Comparison of ENCODE assay signal across 32 cellular contexts in the genomic region with DNA sequence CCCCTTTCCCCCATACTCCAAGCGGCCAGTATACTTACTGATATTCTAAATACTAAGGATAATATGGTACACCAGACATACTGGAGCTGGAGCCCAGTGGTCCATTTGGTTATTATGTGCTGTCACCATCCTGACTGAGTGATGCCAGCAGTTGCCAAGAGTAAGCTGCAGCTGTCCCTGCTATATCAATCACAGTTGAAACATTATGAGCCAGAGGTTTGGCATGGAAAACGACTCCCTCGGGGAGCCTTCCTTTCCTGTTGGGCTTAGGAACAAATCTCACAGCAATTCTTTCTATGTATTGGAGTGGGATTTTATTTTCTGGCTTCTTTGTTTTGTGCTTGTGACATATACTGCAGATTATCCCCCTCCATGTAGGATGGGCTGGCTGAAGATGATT. TPM values are rescaled to one million over a fixed set of nuclear protein-coding genes. Genes with fewer than 3 reads are reported as not detected.
"Had no signal": no experiment of that assay in that cellular context is flagged by ENCODE, and none has a peak within 500 bp of the region (broad histone marks: within the 10 kb centered on the region; RNA-seq: fewer than 3 reads in every experiment).

No MANE protein-coding gene starts in this region.

- H3K27ac ChIP-seq: body of pancreas, cardiac muscle cell, foreskin keratinocyte, hepatocyte, neutrophil, ovary, prostate gland, right atrium auricular region, skin epidermis, suprapubic skin, tibial nerve, WERI-Rb-1 had no signal

- H3K4me3 ChIP-seq: body of pancreas, cardiac muscle cell, hepatocyte, ovary, prostate gland, right atrium auricular region, skin epidermis, suprapubic skin, tibial nerve had no signal

- DNase-seq: activated CD4-positive, alpha-beta T cell treated with anti-CD3 and anti-CD28 coated beads, Interleukin-2, amount 50 U/mL, for 1 hour; activated CD4-positive, CD25-positive, alpha-beta regulatory T cell treated with anti-CD3 and anti-CD28 coated beads, Interleukin-2, amount 50 U/mL, for 72 hours; activated CD8-positive, alpha-beta T cell treated with anti-CD3 and anti-CD28 coated beads, Interleukin-2, amount 10 ng/mL, durations not matched to agents 7 days and 5 days; activated gamma-delta T cell; anterior cingulate cortex; body of pancreas; cortex of kidney; foreskin keratinocyte; glutamatergic neuron; immature natural killer cell; mammary epithelial cell; ovary; stimulated activated CD4-positive, alpha-beta T cell treated with anti-CD3 and anti-CD28 coated beads, Interleukin-1b, Interleukin-23, amount 100 ng/mL, for 48 hours; WERI-Rb-1 had no signal

- H3K36me3 Mint-ChIP-seq: immature natural killer cell; mesothelial cell of epicardium; natural killer cell treated with Interleukin-12 subunit alpha and Interleukin-12 subunit beta and Interleukin-15 and Interleukin-18, amount 100 ng/mL, for 72 hours had no signal

- H3K36me3 ChIP-seq: neutrophil, ovary, prostate gland, suprapubic skin, tibial nerve had no signal

- H3K4me3 Mint-ChIP-seq: activated CD8-positive, alpha-beta T cell treated with anti-CD3 and anti-CD28 coated beads, Interleukin-2, amount 10 ng/mL, durations not matched to agents 7 days and 5 days; activated naive CD4-positive, alpha-beta T cell treated with anti-CD3 and anti-CD28 coated beads, Interleukin-2, amount 50 U/mL, for 24 hours; activated T-helper 1 cell treated with anti-CD3 and anti-CD28 coated beads, Interleukin-12 subunit alpha, Interleukin-12 subunit beta, Interleukin-2, Interleukin-4 antibody, amounts not matched to agents 30 ng/mL and 10 ng/mL and 1 ng/mL, durations not matched to agents 14 hours and 24 hours and 36 hours; immature natural killer cell; mesothelial cell of epicardium; natural killer cell treated with Interleukin-12 subunit alpha and Interleukin-12 subunit beta and Interleukin-15 and Interleukin-18, amount 100 ng/mL, for 72 hours; stimulated activated naive CD8-positive, alpha-beta T cell treated with anti-CD3 and anti-CD28 coated beads, Interleukin-15, Interleukin-2, amounts not matched to agents 100 ng/mL and 50 ng/mL, for 24 hours; T-helper 2 cell treated with Interferon-gamma antibody and Interleukin-4, amounts not matched to agents 5 μg/mL and 100 μg/mL, for 36 hours had no signal

- H3K9me3 Mint-ChIP-seq: activated naive CD4-positive, alpha-beta T cell treated with anti-CD3 and anti-CD28 coated beads, Interleukin-2, amount 50 U/mL, for 24 hours; activated T-helper 1 cell treated with anti-CD3 and anti-CD28 coated beads, Interleukin-12 subunit alpha, Interleukin-12 subunit beta, Interleukin-2, Interleukin-4 antibody, amounts not matched to agents 30 ng/mL and 10 ng/mL and 1 ng/mL, durations not matched to agents 14 hours and 24 hours and 36 hours; immature natural killer cell; mesothelial cell of epicardium; natural killer cell treated with Interleukin-12 subunit alpha and Interleukin-12 subunit beta and Interleukin-15 and Interleukin-18, amount 100 ng/mL, for 72 hours; stimulated activated naive CD8-positive, alpha-beta T cell treated with anti-CD3 and anti-CD28 coated beads, Interleukin-15, Interleukin-2, amounts not matched to agents 100 ng/mL and 50 ng/mL, for 24 hours; T-helper 2 cell treated with Interferon-gamma antibody and Interleukin-4, amounts not matched to agents 5 μg/mL and 100 μg/mL, for 36 hours had no signal

- H3K4me2 ChIP-seq: hepatocyte had no signal

- ATAC-seq: activated CD8-positive, alpha-beta T cell treated with anti-CD3 and anti-CD28 coated beads, Interleukin-2, amount 10 ng/mL, durations not matched to agents 7 days and 5 days; body of pancreas; foreskin keratinocyte; left lobe of liver; natural killer cell treated with Interleukin-12 subunit alpha and Interleukin-12 subunit beta and Interleukin-15 and Interleukin-18, amount 100 ng/mL, for 72 hours had no signal

- H3K27me3 Mint-ChIP-seq: activated naive CD4-positive, alpha-beta T cell treated with anti-CD3 and anti-CD28 coated beads, Interleukin-2, amount 50 U/mL, for 24 hours; natural killer cell treated with Interleukin-12 subunit alpha and Interleukin-12 subunit beta and Interleukin-15 and Interleukin-18, amount 100 ng/mL, for 72 hours; stimulated activated naive CD8-positive, alpha-beta T cell treated with anti-CD3 and anti-CD28 coated beads, Interleukin-15, Interleukin-2, amounts not matched to agents 100 ng/mL and 50 ng/mL, for 24 hours had no signal

- H3K27ac Mint-ChIP-seq: activated CD8-positive, alpha-beta T cell treated with anti-CD3 and anti-CD28 coated beads, Interleukin-2, amount 10 ng/mL, durations not matched to agents 7 days and 5 days; activated naive CD4-positive, alpha-beta T cell treated with anti-CD3 and anti-CD28 coated beads, Interleukin-2, amount 50 U/mL, for 24 hours; activated T-helper 1 cell treated with anti-CD3 and anti-CD28 coated beads, Interleukin-12 subunit alpha, Interleukin-12 subunit beta, Interleukin-2, Interleukin-4 antibody, amounts not matched to agents 30 ng/mL and 10 ng/mL and 1 ng/mL, durations not matched to agents 14 hours and 24 hours and 36 hours; mesothelial cell of epicardium; natural killer cell treated with Interleukin-12 subunit alpha and Interleukin-12 subunit beta and Interleukin-15 and Interleukin-18, amount 100 ng/mL, for 72 hours; stimulated activated naive CD8-positive, alpha-beta T cell treated with anti-CD3 and anti-CD28 coated beads, Interleukin-15, Interleukin-2, amounts not matched to agents 100 ng/mL and 50 ng/mL, for 24 hours; T-helper 2 cell treated with Interferon-gamma antibody and Interleukin-4, amounts not matched to agents 5 μg/mL and 100 μg/mL, for 36 hours had no signal

- H3K79me2 ChIP-seq: hepatocyte had no signal

- H3K4me1 ChIP-seq: body of pancreas, prostate gland, tibial nerve had no signal

- H2AFZ ChIP-seq: hepatocyte had no signal

- H3K27me3 ChIP-seq: body of pancreas, cardiac muscle cell, foreskin keratinocyte, hepatocyte, ovary, right atrium auricular region, suprapubic skin, tibial nerve had no signal

- H3K9me3 ChIP-seq: body of pancreas, neutrophil, ovary, prostate gland, right atrium auricular region, suprapubic skin, tibial nerve had no signal

RNA-seq across cellular contexts. Expression of gene SMKR1, which starts 35.5 kb away (rescaled TPM):
- total RNA-seq: cardiac muscle cell, epithelial cell of proximal tubule, hepatocyte, kidney epithelial cell, left lobe of liver, right atrium auricular region, suprapubic skin, urinary bladder had no signal
